In the genomic region with DNA sequence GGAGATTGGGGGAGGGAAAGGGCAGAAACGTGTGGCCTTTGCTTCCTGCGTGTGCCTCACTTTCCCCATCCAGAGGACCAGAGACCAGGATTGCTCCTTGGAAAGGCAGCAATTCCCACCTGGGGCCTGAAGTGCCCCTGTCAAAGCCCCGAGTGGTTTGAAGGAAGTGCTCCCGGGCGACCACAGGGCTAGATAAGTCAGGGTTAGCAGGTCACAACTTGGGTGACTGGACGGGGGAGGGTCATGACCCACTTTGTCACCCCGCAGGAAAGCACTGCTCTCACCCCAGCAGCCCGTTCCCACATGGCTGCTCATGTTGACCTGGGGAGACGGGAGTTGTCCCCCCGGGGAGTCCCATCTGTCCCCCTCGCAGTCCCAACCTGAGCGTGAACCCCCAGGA, we compare ENCODE assay signal across 1 cellular context.
TF ChIP-seq lines count a peak whose summit lies in the region.

No MANE protein-coding gene starts in this region.

TF ChIP-seq in K562, 482 proteins besides CTCF, POLR2A, EP300 and RAD21:
- TF ChIP-seq, protein P1, sequence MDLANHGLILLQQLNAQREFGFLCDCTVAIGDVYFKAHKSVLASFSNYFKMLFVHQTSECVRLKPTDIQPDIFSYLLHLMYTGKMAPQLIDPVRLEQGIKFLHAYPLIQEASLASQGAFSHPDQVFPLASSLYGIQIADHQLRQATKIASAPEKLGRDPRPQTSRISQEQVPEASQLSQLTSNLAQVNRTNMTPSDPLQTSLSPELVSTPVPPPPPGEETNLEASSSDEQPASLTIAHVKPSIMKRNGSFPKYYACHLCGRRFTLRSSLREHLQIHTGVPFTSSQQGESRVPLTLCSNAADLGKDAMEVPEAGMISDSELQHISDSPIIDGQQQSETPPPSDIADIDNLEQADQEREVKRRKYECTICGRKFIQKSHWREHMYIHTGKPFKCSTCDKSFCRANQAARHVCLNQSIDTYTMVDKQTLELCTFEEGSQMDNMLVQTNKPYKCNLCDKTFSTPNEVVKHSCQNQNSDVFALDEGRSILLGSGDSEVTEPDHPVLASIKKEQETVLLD (IDR thresholded peaks at IDR 0.05): no peak
- TF ChIP-seq, protein P2, sequence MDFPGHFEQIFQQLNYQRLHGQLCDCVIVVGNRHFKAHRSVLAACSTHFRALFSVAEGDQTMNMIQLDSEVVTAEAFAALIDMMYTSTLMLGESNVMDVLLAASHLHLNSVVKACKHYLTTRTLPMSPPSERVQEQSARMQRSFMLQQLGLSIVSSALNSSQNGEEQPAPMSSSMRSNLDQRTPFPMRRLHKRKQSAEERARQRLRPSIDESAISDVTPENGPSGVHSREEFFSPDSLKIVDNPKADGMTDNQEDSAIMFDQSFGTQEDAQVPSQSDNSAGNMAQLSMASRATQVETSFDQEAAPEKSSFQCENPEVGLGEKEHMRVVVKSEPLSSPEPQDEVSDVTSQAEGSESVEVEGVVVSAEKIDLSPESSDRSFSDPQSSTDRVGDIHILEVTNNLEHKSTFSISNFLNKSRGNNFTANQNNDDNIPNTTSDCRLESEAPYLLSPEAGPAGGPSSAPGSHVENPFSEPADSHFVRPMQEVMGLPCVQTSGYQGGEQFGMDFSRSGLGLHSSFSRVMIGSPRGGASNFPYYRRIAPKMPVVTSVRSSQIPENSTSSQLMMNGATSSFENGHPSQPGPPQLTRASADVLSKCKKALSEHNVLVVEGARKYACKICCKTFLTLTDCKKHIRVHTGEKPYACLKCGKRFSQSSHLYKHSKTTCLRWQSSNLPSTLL (IDR thresholded peaks at IDR 0.05): no peak
- TF ChIP-seq, protein P3, sequence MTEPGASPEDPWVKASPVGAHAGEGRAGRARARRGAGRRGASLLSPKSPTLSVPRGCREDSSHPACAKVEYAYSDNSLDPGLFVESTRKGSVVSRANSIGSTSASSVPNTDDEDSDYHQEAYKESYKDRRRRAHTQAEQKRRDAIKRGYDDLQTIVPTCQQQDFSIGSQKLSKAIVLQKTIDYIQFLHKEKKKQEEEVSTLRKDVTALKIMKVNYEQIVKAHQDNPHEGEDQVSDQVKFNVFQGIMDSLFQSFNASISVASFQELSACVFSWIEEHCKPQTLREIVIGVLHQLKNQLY (CRISPR knock-in tag; conservative IDR thresholded peaks at IDR 0.05): no peak
- TF ChIP-seq ETS2 (tag; IDR thresholded peaks at IDR 0.05; ENCODE audit: borderline replicate concordance, poor library complexity, severe bottlenecking): no peak
- 0 out of 2 replicates have a peak, but pooled peaks have one; percentile 13 for TF ChIP-seq SPI1 (IDR thresholded peaks at IDR 0.05; ENCODE audit: borderline replicate concordance, low read depth, low read length)
- TF ChIP-seq NR2C2 (CRISPR knock-in tag; IDR thresholded peaks at IDR 0.05): no peak
- TF ChIP-seq NR2C2 (tag; IDR thresholded peaks at IDR 0.05): 0 out of 2 replicates have a peak, but pooled peaks have one; percentile 42
- TF ChIP-seq EZH2 (IDR thresholded peaks at IDR 0.05; ENCODE audit: borderline replicate concordance, low read depth, low read length): no peak
- no peak for TF ChIP-seq ZNF133 (CRISPR knock-in tag; IDR thresholded peaks at IDR 0.05)
- no peak for TF ChIP-seq ZNF184 (CRISPR knock-in tag; IDR thresholded peaks at IDR 0.05)
- TF ChIP-seq, protein P4, sequence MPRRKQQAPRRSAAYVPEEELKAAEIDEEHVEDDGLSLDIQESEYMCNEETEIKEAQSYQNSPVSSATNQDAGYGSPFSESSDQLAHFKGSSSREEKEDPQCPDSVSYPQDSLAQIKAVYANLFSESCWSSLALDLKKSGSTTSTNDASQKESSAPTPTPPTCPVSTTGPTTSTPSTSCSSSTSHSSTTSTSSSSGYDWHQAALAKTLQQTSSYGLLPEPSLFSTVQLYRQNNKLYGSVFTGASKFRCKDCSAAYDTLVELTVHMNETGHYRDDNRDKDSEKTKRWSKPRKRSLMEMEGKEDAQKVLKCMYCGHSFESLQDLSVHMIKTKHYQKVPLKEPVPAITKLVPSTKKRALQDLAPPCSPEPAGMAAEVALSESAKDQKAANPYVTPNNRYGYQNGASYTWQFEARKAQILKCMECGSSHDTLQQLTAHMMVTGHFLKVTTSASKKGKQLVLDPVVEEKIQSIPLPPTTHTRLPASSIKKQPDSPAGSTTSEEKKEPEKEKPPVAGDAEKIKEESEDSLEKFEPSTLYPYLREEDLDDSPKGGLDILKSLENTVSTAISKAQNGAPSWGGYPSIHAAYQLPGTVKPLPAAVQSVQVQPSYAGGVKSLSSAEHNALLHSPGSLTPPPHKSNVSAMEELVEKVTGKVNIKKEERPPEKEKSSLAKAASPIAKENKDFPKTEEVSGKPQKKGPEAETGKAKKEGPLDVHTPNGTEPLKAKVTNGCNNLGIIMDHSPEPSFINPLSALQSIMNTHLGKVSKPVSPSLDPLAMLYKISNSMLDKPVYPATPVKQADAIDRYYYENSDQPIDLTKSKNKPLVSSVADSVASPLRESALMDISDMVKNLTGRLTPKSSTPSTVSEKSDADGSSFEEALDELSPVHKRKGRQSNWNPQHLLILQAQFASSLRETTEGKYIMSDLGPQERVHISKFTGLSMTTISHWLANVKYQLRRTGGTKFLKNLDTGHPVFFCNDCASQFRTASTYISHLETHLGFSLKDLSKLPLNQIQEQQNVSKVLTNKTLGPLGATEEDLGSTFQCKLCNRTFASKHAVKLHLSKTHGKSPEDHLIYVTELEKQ (CRISPR knock-in tag; IDR thresholded peaks at IDR 0.05): no peak
- TF ChIP-seq, protein P5, sequence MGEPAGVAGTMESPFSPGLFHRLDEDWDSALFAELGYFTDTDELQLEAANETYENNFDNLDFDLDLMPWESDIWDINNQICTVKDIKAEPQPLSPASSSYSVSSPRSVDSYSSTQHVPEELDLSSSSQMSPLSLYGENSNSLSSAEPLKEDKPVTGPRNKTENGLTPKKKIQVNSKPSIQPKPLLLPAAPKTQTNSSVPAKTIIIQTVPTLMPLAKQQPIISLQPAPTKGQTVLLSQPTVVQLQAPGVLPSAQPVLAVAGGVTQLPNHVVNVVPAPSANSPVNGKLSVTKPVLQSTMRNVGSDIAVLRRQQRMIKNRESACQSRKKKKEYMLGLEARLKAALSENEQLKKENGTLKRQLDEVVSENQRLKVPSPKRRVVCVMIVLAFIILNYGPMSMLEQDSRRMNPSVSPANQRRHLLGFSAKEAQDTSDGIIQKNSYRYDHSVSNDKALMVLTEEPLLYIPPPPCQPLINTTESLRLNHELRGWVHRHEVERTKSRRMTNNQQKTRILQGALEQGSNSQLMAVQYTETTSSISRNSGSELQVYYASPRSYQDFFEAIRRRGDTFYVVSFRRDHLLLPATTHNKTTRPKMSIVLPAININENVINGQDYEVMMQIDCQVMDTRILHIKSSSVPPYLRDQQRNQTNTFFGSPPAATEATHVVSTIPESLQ (CRISPR knock-in tag; IDR thresholded peaks at IDR 0.05): no peak
- TF ChIP-seq MTA1 (IDR thresholded peaks at IDR 0.05; ENCODE audit: borderline replicate concordance): no peak
- TF ChIP-seq SIN3A (IDR thresholded peaks at IDR 0.05; ENCODE audit: borderline replicate concordance in 2 of 2, control insufficient read depth in 1 of 2, low read depth in 2 of 2, low read length in 2 of 2): no peak
- no peak for TF ChIP-seq THRAP3 (IDR thresholded peaks at IDR 0.05; ENCODE audit: borderline replicate concordance)
- TF ChIP-seq RCOR1 (IDR thresholded peaks at IDR 0.05; ENCODE audit: borderline replicate concordance in 1 of 2, low read depth in 2 of 2, low read length in 2 of 2): 0 out of 4 replicates have a peak, but pooled peaks of 1 of the 2 experiments have one; percentile 9
- no peak for TF ChIP-seq ZNF696 (CRISPR knock-in tag; conservative IDR thresholded peaks at IDR 0.05)
- TF ChIP-seq POLR2B (IDR thresholded peaks at IDR 0.05; ENCODE audit: low read depth, partially characterized antibody): no peak
- no peak for TF ChIP-seq YBX1 (IDR thresholded peaks at IDR 0.05)
- TF ChIP-seq, protein P6, sequence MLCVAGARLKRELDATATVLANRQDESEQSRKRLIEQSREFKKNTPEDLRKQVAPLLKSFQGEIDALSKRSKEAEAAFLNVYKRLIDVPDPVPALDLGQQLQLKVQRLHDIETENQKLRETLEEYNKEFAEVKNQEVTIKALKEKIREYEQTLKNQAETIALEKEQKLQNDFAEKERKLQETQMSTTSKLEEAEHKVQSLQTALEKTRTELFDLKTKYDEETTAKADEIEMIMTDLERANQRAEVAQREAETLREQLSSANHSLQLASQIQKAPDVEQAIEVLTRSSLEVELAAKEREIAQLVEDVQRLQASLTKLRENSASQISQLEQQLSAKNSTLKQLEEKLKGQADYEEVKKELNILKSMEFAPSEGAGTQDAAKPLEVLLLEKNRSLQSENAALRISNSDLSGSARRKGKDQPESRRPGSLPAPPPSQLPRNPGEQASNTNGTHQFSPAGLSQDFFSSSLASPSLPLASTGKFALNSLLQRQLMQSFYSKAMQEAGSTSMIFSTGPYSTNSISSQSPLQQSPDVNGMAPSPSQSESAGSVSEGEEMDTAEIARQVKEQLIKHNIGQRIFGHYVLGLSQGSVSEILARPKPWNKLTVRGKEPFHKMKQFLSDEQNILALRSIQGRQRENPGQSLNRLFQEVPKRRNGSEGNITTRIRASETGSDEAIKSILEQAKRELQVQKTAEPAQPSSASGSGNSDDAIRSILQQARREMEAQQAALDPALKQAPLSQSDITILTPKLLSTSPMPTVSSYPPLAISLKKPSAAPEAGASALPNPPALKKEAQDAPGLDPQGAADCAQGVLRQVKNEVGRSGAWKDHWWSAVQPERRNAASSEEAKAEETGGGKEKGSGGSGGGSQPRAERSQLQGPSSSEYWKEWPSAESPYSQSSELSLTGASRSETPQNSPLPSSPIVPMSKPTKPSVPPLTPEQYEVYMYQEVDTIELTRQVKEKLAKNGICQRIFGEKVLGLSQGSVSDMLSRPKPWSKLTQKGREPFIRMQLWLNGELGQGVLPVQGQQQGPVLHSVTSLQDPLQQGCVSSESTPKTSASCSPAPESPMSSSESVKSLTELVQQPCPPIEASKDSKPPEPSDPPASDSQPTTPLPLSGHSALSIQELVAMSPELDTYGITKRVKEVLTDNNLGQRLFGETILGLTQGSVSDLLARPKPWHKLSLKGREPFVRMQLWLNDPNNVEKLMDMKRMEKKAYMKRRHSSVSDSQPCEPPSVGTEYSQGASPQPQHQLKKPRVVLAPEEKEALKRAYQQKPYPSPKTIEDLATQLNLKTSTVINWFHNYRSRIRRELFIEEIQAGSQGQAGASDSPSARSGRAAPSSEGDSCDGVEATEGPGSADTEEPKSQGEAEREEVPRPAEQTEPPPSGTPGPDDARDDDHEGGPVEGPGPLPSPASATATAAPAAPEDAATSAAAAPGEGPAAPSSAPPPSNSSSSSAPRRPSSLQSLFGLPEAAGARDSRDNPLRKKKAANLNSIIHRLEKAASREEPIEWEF (CRISPR knock-in tag; IDR thresholded peaks at IDR 0.05): no peak
- no peak for TF ChIP-seq FOXM1 (IDR thresholded peaks at IDR 0.05; ENCODE audit: low read depth)
- TF ChIP-seq FOXM1 (CRISPR knock-in tag; IDR thresholded peaks at IDR 0.05; ENCODE audit: low read depth): no peak
- TF ChIP-seq, protein P7, sequence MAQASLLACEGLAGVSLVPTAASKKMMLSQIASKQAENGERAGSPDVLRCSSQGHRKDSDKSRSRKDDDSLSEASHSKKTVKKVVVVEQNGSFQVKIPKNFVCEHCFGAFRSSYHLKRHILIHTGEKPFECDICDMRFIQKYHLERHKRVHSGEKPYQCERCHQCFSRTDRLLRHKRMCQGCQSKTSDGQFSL (CRISPR knock-in tag; IDR thresholded peaks at IDR 0.05): no peak
- TF ChIP-seq, protein P7 (tag; IDR thresholded peaks at IDR 0.05): no peak
- no peak for TF ChIP-seq FOS (IDR thresholded peaks at IDR 0.05; ENCODE audit: extremely low read depth, insufficient read length)
- no peak for TF ChIP-seq ZC3H11A (IDR thresholded peaks at IDR 0.05; ENCODE audit: low read depth, low read length)
- no peak for TF ChIP-seq TRIM28 (IDR thresholded peaks at IDR 0.05)
- TF ChIP-seq RBM25 (IDR thresholded peaks at IDR 0.05; ENCODE audit: low read depth, low read length, severe bottlenecking): no peak
- TF ChIP-seq, protein P8, sequence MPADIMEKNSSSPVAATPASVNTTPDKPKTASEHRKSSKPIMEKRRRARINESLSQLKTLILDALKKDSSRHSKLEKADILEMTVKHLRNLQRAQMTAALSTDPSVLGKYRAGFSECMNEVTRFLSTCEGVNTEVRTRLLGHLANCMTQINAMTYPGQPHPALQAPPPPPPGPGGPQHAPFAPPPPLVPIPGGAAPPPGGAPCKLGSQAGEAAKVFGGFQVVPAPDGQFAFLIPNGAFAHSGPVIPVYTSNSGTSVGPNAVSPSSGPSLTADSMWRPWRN (IDR thresholded peaks at IDR 0.05; ENCODE audit: low read depth): peak; percentile 66; the same call in 1 of the 2 replicates
- no peak for TF ChIP-seq MAFF (IDR thresholded peaks at IDR 0.05; ENCODE audit: low read length)
- TF ChIP-seq CBX3 (IDR thresholded peaks at IDR 0.05; ENCODE audit: borderline replicate concordance in 1 of 2, low read length in 2 of 2): no peak
- TF ChIP-seq DNMT1 (IDR thresholded peaks at IDR 0.05): no peak
- no peak for TF ChIP-seq OTX1 (CRISPR knock-in tag; IDR thresholded peaks at IDR 0.05)
- peak; percentile 37; the same call in 1 of the 2 replicates for TF ChIP-seq ZNF263 (CRISPR knock-in tag; IDR thresholded peaks at IDR 0.05; ENCODE audit: borderline replicate concordance)
- no peak for TF ChIP-seq KAT2B (IDR thresholded peaks at IDR 0.05; ENCODE audit: low read depth, low read length)
- TF ChIP-seq, protein P9, sequence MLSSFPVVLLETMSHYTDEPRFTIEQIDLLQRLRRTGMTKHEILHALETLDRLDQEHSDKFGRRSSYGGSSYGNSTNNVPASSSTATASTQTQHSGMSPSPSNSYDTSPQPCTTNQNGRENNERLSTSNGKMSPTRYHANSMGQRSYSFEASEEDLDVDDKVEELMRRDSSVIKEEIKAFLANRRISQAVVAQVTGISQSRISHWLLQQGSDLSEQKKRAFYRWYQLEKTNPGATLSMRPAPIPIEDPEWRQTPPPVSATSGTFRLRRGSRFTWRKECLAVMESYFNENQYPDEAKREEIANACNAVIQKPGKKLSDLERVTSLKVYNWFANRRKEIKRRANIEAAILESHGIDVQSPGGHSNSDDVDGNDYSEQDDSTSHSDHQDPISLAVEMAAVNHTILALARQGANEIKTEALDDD (IDR thresholded peaks at IDR 0.05): 0 out of 2 replicates have a peak, but pooled peaks have one; percentile 50
- no peak for TF ChIP-seq ELF1 (tag; IDR thresholded peaks at IDR 0.05)
- no peak for TF ChIP-seq ZNF79 (CRISPR knock-in tag; IDR thresholded peaks at IDR 0.05; ENCODE audit: low read depth)
- no peak for TF ChIP-seq KDM2B (CRISPR knock-in tag; IDR thresholded peaks at IDR 0.05)
- TF ChIP-seq TEAD1 (CRISPR knock-in tag; IDR thresholded peaks at IDR 0.05): no peak
- TF ChIP-seq RFX7 (CRISPR knock-in tag; IDR thresholded peaks at IDR 0.05): no peak
